In genomic region chr2:51734115-51734514, GRCh38 we compare ENCODE assay signal across 24 cellular contexts.
DNase-seq lines count a peak whose midpoint lies in the region; ATAC-seq and TF ChIP-seq lines count a peak whose summit lies in the region.
"Had no signal": no experiment of that assay in that cellular context is flagged by ENCODE, and none has a peak within 500 bp of the region (broad histone marks: within the 10 kb centered on the region; RNA-seq: fewer than 3 reads in every experiment).

No MANE protein-coding gene starts in this region.

- DNase-seq in HCEC 1CT (peak; percentile 42), NOMO-1 treated with dmso at 0.1 percent for 144 hours (lab: John Stamatoyannopoulos, UW; ENCODE audit: unreplicated experiment) (peak; percentile 48), dedifferentiated amniotic fluid mesenchymal stem cell (ENCODE audit: extremely low spot score) (peak; percentile 26), lower leg skin (ENCODE audit: low spot score in 2 of 2) (no peak), NCI-H524 treated with DMSO at 0.1 percent for 48 hours (lab: John Stamatoyannopoulos, UW) (no peak)
- DNase-seq: activated CD4-positive, CD25-positive, alpha-beta regulatory T cell treated with anti-CD3 and anti-CD28 coated beads, Interleukin-2, amount 50 U/mL, for 72 hours; brain microvascular endothelial cell; DND-41; dorsolateral prefrontal cortex; erythroblast; heart left ventricle; lower lobe of right lung; NCI-H1436 treated with DMSO at 0.1 percent for 48 hours; NCI-H2171 treated with DMSO at 0.1 percent for 48 hours; NCI-H774; Peyer's patch; SK-N-SH; stimulated activated CD4-positive, alpha-beta T cell treated with anti-CD3 and anti-CD28 coated beads, Interleukin-15, amount 100 ng/mL, for 24 hours; T1000 had no signal

- H3K4me3 ChIP-seq in liver (ENCODE audit: low read depth in 1 of 3, low read length in 3 of 3) (no peak overlapping the region), lower leg skin (ENCODE audit: low read depth, poor library complexity, severe bottlenecking) (no peak overlapping the region)
- H3K4me3 ChIP-seq: dorsolateral prefrontal cortex, heart left ventricle, lower lobe of right lung, Peyer's patch, thoracic aorta had no signal

- H3K9me3 ChIP-seq in liver (ENCODE audit: control insufficient read depth in 4 of 4, low read length in 3 of 4), result no peaks in the 10 kb centered on the region
- H3K9me3 ChIP-seq: lower lobe of right lung, neutrophil, Peyer's patch, SK-N-SH, thoracic aorta had no signal

- TF ChIP-seq POLR2A in lower leg skin (IDR thresholded peaks at IDR 0.05) (no peak), GM18505 (IDR thresholded peaks at IDR 0.05; ENCODE audit: borderline replicate concordance, extremely low read depth, insufficient read depth, insufficient read length) (no peak)

- peak; percentile 20 to 22 for TF ChIP-seq RAD21 in liver (IDR thresholded peaks at IDR 0.05)

- ATAC-seq in GM18873 (IDR thresholded peaks at IDR 0.05; ENCODE audit: low FRiP score, unreplicated experiment) (no peak), GM18505 (IDR thresholded peaks at IDR 0.05; ENCODE audit: unreplicated experiment) (no peak)
- ATAC-seq: lower lobe of right lung had no signal

- intact Hi-C loops in lower leg skin (cut with DNase I; ENCODE audit: low total_unique reads), result no loop called here

- H3K27ac ChIP-seq in liver (ENCODE audit: low read depth in 1 of 2, low read length in 2 of 2), result no peak overlapping the region
- H3K27ac ChIP-seq: brain microvascular endothelial cell, dorsolateral prefrontal cortex, heart left ventricle, lower lobe of right lung, neutrophil, Peyer's patch, thoracic aorta had no signal

- WGBS in liver, result 95% methylated on average over 1 of the region's 1 CpG
- 89 to 92% methylated on average over 1 of the region's 1 CpG for WGBS in lower leg skin, 2 donors

- no peaks in the 10 kb centered on the region for H3K27me3 ChIP-seq in liver (ENCODE audit: control insufficient read depth in 4 of 4, insufficient read depth in 4 of 4, low read length in 3 of 4)
- H3K27me3 ChIP-seq: brain microvascular endothelial cell, dorsolateral prefrontal cortex, heart left ventricle, neutrophil, Peyer's patch had no signal

- TF ChIP-seq CTCF in liver (IDR thresholded peaks at IDR 0.05; ENCODE audit: low read depth, low read length, missing input control), result no peak
- TF ChIP-seq CTCF in lower leg skin (IDR thresholded peaks at IDR 0.05), result no peak

- H3K36me3 ChIP-seq in liver (ENCODE audit: control insufficient read depth in 4 of 4, insufficient read depth in 3 of 4, low read depth in 1 of 4, low read length in 3 of 4), result no peaks in the 10 kb centered on the region
- H3K36me3 ChIP-seq: brain microvascular endothelial cell, heart left ventricle, lower lobe of right lung, neutrophil, Peyer's patch, thoracic aorta had no signal

- no peak overlapping the region for H3K9ac ChIP-seq in liver (ENCODE audit: low read depth in 1 of 2, low read length in 2 of 2)
- H3K9ac ChIP-seq: SK-N-SH had no signal

- H3K4me1 ChIP-seq in liver (ENCODE audit: control insufficient read depth in 4 of 4, insufficient read depth in 4 of 4, low read length in 3 of 4), result no peaks in the 10 kb centered on the region
- H3K4me1 ChIP-seq: heart left ventricle, lower lobe of right lung, Peyer's patch had no signal

TF ChIP-seq in liver, 16 proteins besides CTCF, POLR2A, EP300 and RAD21:
- no peak for TF ChIP-seq ATF3 (IDR thresholded peaks at IDR 0.05)
- TF ChIP-seq MAX (IDR thresholded peaks at IDR 0.05), result no peak
- TF ChIP-seq EGR1 (IDR thresholded peaks at IDR 0.05; ENCODE audit: low read depth in 2 of 2), result no peak
- no peak for TF ChIP-seq JUND (IDR thresholded peaks at IDR 0.05)
- TF ChIP-seq YY1 (IDR thresholded peaks at IDR 0.05), result peak; percentile 31
- TF ChIP-seq HNF4A (conservative IDR thresholded peaks at IDR 0.05), result peak in 1 of 2 donors; percentile 13

Comparison
In these comparisons a context has a peak if more than half of its experiments do, and no peak if none do; other contexts are left out.
1. DNase-seq: peak in HCEC 1CT (single experiment), NOMO-1 treated with dmso at 0.1 percent for 144 hours (single experiment) and dedifferentiated amniotic fluid mesenchymal stem cell (single experiment); none in lower leg skin (0 of 2) and NCI-H524 treated with DMSO at 0.1 percent for 48 hours (single experiment).